ENCODE assay signal across 14 cellular contexts in genomic region chr1:160884579-160884978, GRCh38. TPM values are rescaled to one million over a fixed set of nuclear protein-coding genes. Genes with fewer than 3 reads are reported as not detected.
DNase-seq lines count a peak whose midpoint lies in the region; ATAC-seq, FAIRE-seq and TF ChIP-seq lines count a peak whose summit lies in the region.
"Had no signal": no experiment of that assay in that cellular context is flagged by ENCODE, and none has a peak within 500 bp of the region (broad histone marks: within the 10 kb centered on the region; RNA-seq: fewer than 3 reads in every experiment).

No MANE protein-coding gene starts in this region.

- H3K4me2 ChIP-seq in mammary epithelial cell (ENCODE audit: insufficient read depth, low read depth, low read length): no peak overlapping the region

- no peaks in the 10 kb centered on the region for H3K27me3 ChIP-seq in mammary epithelial cell (ENCODE audit: insufficient read depth, low read length)
- H3K27me3 ChIP-seq in esophagus squamous epithelium: peaks cover 0 to under 1% (median 0%) of the 10 kb centered on the region in 4 donors

- BruUV-seq in mammary epithelial cell (replicated peaks; lab: Mats Ljungman, UMichigan) (no TSS peak), MCF 10A (replicated peaks; lab: Mats Ljungman, UMichigan) (no TSS peak)

- H2AFZ ChIP-seq in mammary epithelial cell (ENCODE audit: low read depth, low read length): no peak overlapping the region

- no peak for FAIRE-seq in urothelium cell line (lab: Jason Lieb, UNC)

- H3K4me1 ChIP-seq in mammary epithelial cell (ENCODE audit: insufficient read depth, low read length): no peaks in the 10 kb centered on the region
- H3K4me1 ChIP-seq in esophagus squamous epithelium: no peaks in the 10 kb centered on the region

- no peaks in the 10 kb centered on the region for H3K9me3 ChIP-seq in mammary epithelial cell (replicated peaks; ENCODE audit: insufficient read depth, low read length)
- no peaks in the 10 kb centered on the region for H3K9me3 ChIP-seq in esophagus squamous epithelium

- no peaks in the 10 kb centered on the region for H4K20me1 ChIP-seq in mammary epithelial cell (ENCODE audit: insufficient read depth, low read length)

- TF ChIP-seq POLR2A in esophagus squamous epithelium (IDR thresholded peaks at IDR 0.05): no peak

- WGBS in mammary epithelial cell (ENCODE audit: low coverage, missing lambda C conversion rate): 80% methylated on average over 5 of the region's 6 CpGs
- 14 to 70% methylated on average over 1 to 6 of the region's 6 CpGs for WGBS in esophagus squamous epithelium, 2 donors

- H3K36me3 Mint-ChIP-seq in MCF 10A (ENCODE audit: insufficient read depth, unreplicated experiment): no peaks in the 10 kb centered on the region

- H3K9ac ChIP-seq in mammary epithelial cell (ENCODE audit: insufficient read depth, low read length): no peak overlapping the region

- H3K4me3 Mint-ChIP-seq in MCF 10A (ENCODE audit: unreplicated experiment): no peak overlapping the region
- H3K4me3 Mint-ChIP-seq: activated T-helper 1 cell treated with anti-CD3 and anti-CD28 coated beads, Interleukin-12 subunit alpha, Interleukin-12 subunit beta, Interleukin-2, Interleukin-4 antibody, amounts not matched to agents 30 ng/mL and 10 ng/mL and 1 ng/mL, durations not matched to agents 14 hours and 24 hours and 36 hours had no signal

- ATAC-seq in HG03280 (IDR thresholded peaks at IDR 0.05; ENCODE audit: unreplicated experiment): no peak
- ATAC-seq in HG03439 (IDR thresholded peaks at IDR 0.05; ENCODE audit: unreplicated experiment): no peak

- DNase-seq in mammary epithelial cell (no peak), MCF 10A (ENCODE audit: unreplicated experiment) (no peak), M059J (ENCODE audit: low read depth) (peak; percentile 22), esophagus squamous epithelium (lab: John Stamatoyannopoulos, UW) (no peak), urothelium cell line (ENCODE audit: low spot score) (peak; percentile 48), NCI-H2081 (lab: John Stamatoyannopoulos, UW) (no peak)
- DNase-seq: HCEC 1CT; NCI-H510A treated with DMSO at 0.1 percent for 48 hours; stimulated activated CD4-positive, alpha-beta T cell treated with anti-CD3 and anti-CD28 coated beads, Interleukin-15, amount 100 ng/mL, for 24 hours; T-helper 9 cell had no signal

- H3K79me2 ChIP-seq in mammary epithelial cell (ENCODE audit: insufficient read depth, low read length): no peaks in the 10 kb centered on the region

- CTCF ChIA-PET in mammary epithelial cell (lab: Charles Lee; ENCODE audit: low non-redundant PET) (no interaction called here), MCF 10A (lab: Yijun Ruan, JAX) (interaction anchor here (0.8 to 0.9 kb wide), 2 partner anchors 106 to 209 kb away, joined by 3 read pairs; no protein-coding TSS in a partner anchor)

- H3K36me3 ChIP-seq in mammary epithelial cell (ENCODE audit: insufficient read depth, low read length) (no peaks in the 10 kb centered on the region), esophagus squamous epithelium (no peaks in the 10 kb centered on the region)

- H3K9me3 Mint-ChIP-seq in MCF 10A (ENCODE audit: unreplicated experiment): no peaks in the 10 kb centered on the region
- H3K9me3 Mint-ChIP-seq: activated T-helper 1 cell treated with anti-CD3 and anti-CD28 coated beads, Interleukin-12 subunit alpha, Interleukin-12 subunit beta, Interleukin-2, Interleukin-4 antibody, amounts not matched to agents 30 ng/mL and 10 ng/mL and 1 ng/mL, durations not matched to agents 14 hours and 24 hours and 36 hours had no signal

- no peaks in the 10 kb centered on the region for H3K4me1 Mint-ChIP-seq in MCF 10A (ENCODE audit: insufficient read depth, unreplicated experiment)

- POLR2A ChIA-PET in MCF 10A (lab: Yijun Ruan, JAX): interaction anchor here (0.7 kb wide), 1 partner anchor 20 kb away, joined by 3 read pairs; no protein-coding TSS in a partner anchor

- dilution Hi-C loops in mammary epithelial cell (cut with HindIII; ENCODE audit: low sequenced_read_pairs): no loop called here

- TF ChIP-seq CTCF in mammary epithelial cell (conservative IDR thresholded peaks at IDR 0.05 in 1 of 2, IDR thresholded peaks at IDR 0.05 in 1 of 2; ENCODE audit: extremely low read depth in 1 of 2, insufficient read depth in 1 of 2, low read depth in 1 of 2, low read length in 2 of 2) (peak; percentile 22), MCF 10A (IDR thresholded peaks at IDR 0.05; ENCODE audit: unreplicated experiment) (no peak), esophagus squamous epithelium (IDR thresholded peaks at IDR 0.05) (peak in 4 of 6 experiments; percentile 22 to 54 (median 46))

- in situ Hi-C loops in mammary epithelial cell (cut with MboI; ENCODE audit: low sequenced_read_pairs in 2 of 2): no loop called here

- no peaks in the 10 kb centered on the region for H3K27me3 Mint-ChIP-seq in MCF 10A (ENCODE audit: insufficient read depth, unreplicated experiment)

- H3K27ac ChIP-seq in mammary epithelial cell (ENCODE audit: insufficient read depth, low read depth, low read length) (no peak overlapping the region), esophagus squamous epithelium (no peak overlapping the region)

- no peak overlapping the region for H3K27ac Mint-ChIP-seq in MCF 10A (ENCODE audit: low read depth, unreplicated experiment)
- H3K27ac Mint-ChIP-seq: activated T-helper 1 cell treated with anti-CD3 and anti-CD28 coated beads, Interleukin-12 subunit alpha, Interleukin-12 subunit beta, Interleukin-2, Interleukin-4 antibody, amounts not matched to agents 30 ng/mL and 10 ng/mL and 1 ng/mL, durations not matched to agents 14 hours and 24 hours and 36 hours had no signal

- H3K4me3 ChIP-seq in mammary epithelial cell (replicated peaks in 1 of 3; ENCODE audit: insufficient read depth in 1 of 3, low read depth in 2 of 3, low read length in 3 of 3): no peak overlapping the region
- no peak overlapping the region for H3K4me3 ChIP-seq in esophagus squamous epithelium

- intact Hi-C loops in mammary epithelial cell (cut with micrococcal nuclease) (no loop called here), MCF 10A (cut with micrococcal nuclease) (no loop called here), esophagus squamous epithelium (cut with DNase I) (no loop called here)

RNA-seq across cellular contexts. Expression of gene ITLN1, which starts 0.4 kb away (rescaled TPM):
- total RNA-seq in mammary epithelial cell: not detected
- not detected for polyA plus RNA-seq in mammary epithelial cell
- polyA minus RNA-seq in mammary epithelial cell: not detected
- not detected in 2 replicates for total RNA-seq in MCF 10A (2022)
- not detected in 2 replicates for total RNA-seq in M059J (2014; rRNA removed; shearing (Covaris generic))
- not detected for total RNA-seq in esophagus squamous epithelium
- total RNA-seq: activated T-helper 1 cell treated with anti-CD3 and anti-CD28 coated beads, Interleukin-12 subunit alpha, Interleukin-12 subunit beta, Interleukin-2, Interleukin-4 antibody, amounts not matched to agents 30 ng/mL and 10 ng/mL and 1 ng/mL, durations not matched to agents 14 hours and 24 hours and 36 hours; glomerular endothelial cell had no signal

RNA-seq across cellular contexts. Expression of gene CD244, which starts 21.9 kb away (rescaled TPM):
- total RNA-seq in mammary epithelial cell (not detected), MCF 10A (2022) (not detected in 2 replicates), esophagus squamous epithelium (1 to 10 TPM in 1 of 4 donors, under 1 TPM in 3; 0.18 to 1.7 (median 0.56) TPM)
- polyA plus RNA-seq in mammary epithelial cell: not detected
- polyA minus RNA-seq in mammary epithelial cell: not detected
- total RNA-seq in M059J (2014; rRNA removed; shearing (Covaris generic)): not detected in 2 replicates
- total RNA-seq: glomerular endothelial cell had no signal

Comparison
In these comparisons a context has a peak if more than half of its experiments do, and no peak if none do; other contexts are left out.
1. DNase-seq: peak in M059J (single experiment) and urothelium cell line (single experiment); none in mammary epithelial cell (single experiment), MCF 10A (single experiment), esophagus squamous epithelium (single experiment) and NCI-H2081 (0 of 2).